ENCODE assay signal across 24 cellular contexts in genomic region chr7:132461043-132461592, GRCh38.
A peak's percentile ranks its signal among the peaks of the same experiment; 100 is the strongest.
DNase-seq lines count a peak whose midpoint lies in the region; ATAC-seq and TF ChIP-seq lines count a peak whose summit lies in the region.
"Had no signal": no experiment of that assay in that cellular context is flagged by ENCODE, and none has a peak within 500 bp of the region (broad histone marks: within the 10 kb centered on the region; RNA-seq: fewer than 3 reads in every experiment).

No MANE protein-coding gene starts in this region.

- H3K36me3 Mint-ChIP-seq in CD8-positive, alpha-beta T cell = no peaks in the 10 kb centered on the region
- no peaks in the 10 kb centered on the region for H3K36me3 Mint-ChIP-seq in activated CD8-positive, alpha-beta T cell treated with anti-CD3 and anti-CD28 coated beads for 36 hours (ENCODE audit: low read depth)
- H3K36me3 Mint-ChIP-seq in immature natural killer cell (no peaks in the 10 kb centered on the region), HFFc6 (ENCODE audit: low read depth) (no peaks in the 10 kb centered on the region)

- peak overlapping the region; percentile 66 for H3K27ac Mint-ChIP-seq in CD8-positive, alpha-beta T cell
- H3K27ac Mint-ChIP-seq in activated CD8-positive, alpha-beta T cell treated with anti-CD3 and anti-CD28 coated beads for 36 hours = peak overlapping the region; percentile 85
- H3K27ac Mint-ChIP-seq in immature natural killer cell (peak overlapping the region; percentile 75 to 88 (median 84)), HFFc6 (no peak overlapping the region)
- H3K27ac Mint-ChIP-seq: type B pancreatic cell had no signal

- TF ChIP-seq CTCF in CD8-positive, alpha-beta T cell (IDR thresholded peaks at IDR 0.05) = no peak
- TF ChIP-seq CTCF in activated CD8-positive, alpha-beta T cell treated with anti-CD3 and anti-CD28 coated beads for 36 hours (IDR thresholded peaks at IDR 0.05) = no peak
- TF ChIP-seq CTCF in HFFc6 (IDR thresholded peaks at IDR 0.05) = no peak

- H2AFZ ChIP-seq in GM23248 = no peak overlapping the region
- H2AFZ ChIP-seq: hepatocyte had no signal

- intact Hi-C loops in CD8-positive, alpha-beta T cell (cut with DNase I, micrococcal nuclease) = no loop called here
- intact Hi-C loops in activated CD8-positive, alpha-beta T cell treated with anti-CD3 and anti-CD28 coated beads for 36 hours (cut with micrococcal nuclease) = no loop called here

- H3K4me1 ChIP-seq in BLaER1 (peaks cover 32% of the 10 kb centered on the region), GM23248 (ENCODE audit: insufficient read depth) (no peaks in the 10 kb centered on the region)
- peaks cover 27% of the 10 kb centered on the region for H3K4me1 ChIP-seq in CD8-positive, alpha-beta T cell (ENCODE audit: insufficient read depth, low read length)
- H3K4me1 ChIP-seq: Caco-2 had no signal

- H3K4me3 Mint-ChIP-seq in CD8-positive, alpha-beta T cell = peak overlapping the region; percentile 8
- peak overlapping the region; percentile 1 for H3K4me3 Mint-ChIP-seq in activated CD8-positive, alpha-beta T cell treated with anti-CD3 and anti-CD28 coated beads for 36 hours
- H3K4me3 Mint-ChIP-seq in immature natural killer cell = peak overlapping the region; percentile 42 to 75 (median 60)
- H3K4me3 Mint-ChIP-seq in HFFc6 = no peak overlapping the region
- H3K4me3 Mint-ChIP-seq: type B pancreatic cell had no signal

- POLR2A ChIA-PET in CD8-positive, alpha-beta T cell (lab: Charles Lee) = interaction anchor here (0.9 kb wide), 1 partner anchor 12 kb away, joined by 4 read pairs; no protein-coding TSS in a partner anchor
- POLR2A ChIA-PET in activated CD8-positive, alpha-beta T cell treated with anti-CD3 and anti-CD28 coated beads for 36 hours (lab: Charles Lee) = interaction anchor here (0.9 to 1.0 kb wide), 2 partner anchors 24 to 25 kb away, joined by 3 to 5 read pairs; no protein-coding TSS in a partner anchor

- H3K36me3 ChIP-seq in BLaER1 (no peaks in the 10 kb centered on the region), GM23248 (ENCODE audit: low read depth) (no peaks in the 10 kb centered on the region)
- H3K36me3 ChIP-seq in CD8-positive, alpha-beta T cell (ENCODE audit: insufficient read depth, low read length) = no peaks in the 10 kb centered on the region
- H3K36me3 ChIP-seq: neutrophil had no signal

- H3K27ac ChIP-seq in BLaER1 (no peak overlapping the region), GM23248 (no peak overlapping the region)
- H3K27ac ChIP-seq in CD8-positive, alpha-beta T cell (ENCODE audit: low read depth, low read length) = peak overlapping the region; percentile 12
- H3K27ac ChIP-seq: epithelial cell of prostate, hepatocyte, neutrophil, SK-N-MC had no signal

- H3K4me1 Mint-ChIP-seq in CD8-positive, alpha-beta T cell (ENCODE audit: low read depth) = peaks cover 31% of the 10 kb centered on the region
- peaks cover 25% of the 10 kb centered on the region for H3K4me1 Mint-ChIP-seq in activated CD8-positive, alpha-beta T cell treated with anti-CD3 and anti-CD28 coated beads for 36 hours (ENCODE audit: low read depth)
- peaks cover 42 to 62% of the 10 kb centered on the region in 2 donors for H3K4me1 Mint-ChIP-seq in immature natural killer cell
- peaks cover 14% of the 10 kb centered on the region; the same call in 1 of the 2 replicates for H3K4me1 Mint-ChIP-seq in HFFc6 (ENCODE audit: low read depth)

- H4K20me1 ChIP-seq in BLaER1 (no peaks in the 10 kb centered on the region), GM23248 (ENCODE audit: insufficient read depth) (no peaks in the 10 kb centered on the region)

- in situ Hi-C loops in GM23248 (cut with MboI) = no loop called here

- H3F3A ChIP-seq in GM23248 (ENCODE audit: insufficient read depth) = no peaks in the 10 kb centered on the region

- no peak overlapping the region for H3K4me3 ChIP-seq in BLaER1
- H3K4me3 ChIP-seq in CD8-positive, alpha-beta T cell (ENCODE audit: low read depth, low read length) = no peak overlapping the region
- no peak overlapping the region for H3K4me3 ChIP-seq in GM23248
- H3K4me3 ChIP-seq: hepatocyte, mucosa of descending colon, SK-N-MC had no signal

- H3K9ac ChIP-seq in BLaER1 = no peak overlapping the region
- H3K9ac ChIP-seq in GM23248 = no peak overlapping the region

- no peaks in the 10 kb centered on the region for H3K27me3 Mint-ChIP-seq in CD8-positive, alpha-beta T cell (ENCODE audit: low read depth)
- H3K27me3 Mint-ChIP-seq in activated CD8-positive, alpha-beta T cell treated with anti-CD3 and anti-CD28 coated beads for 36 hours = no peaks in the 10 kb centered on the region
- H3K27me3 Mint-ChIP-seq in immature natural killer cell (ENCODE audit: low read depth in 3 of 3) = peaks cover 0 to 5% (median 1%) of the 10 kb centered on the region in 3 donors
- H3K27me3 Mint-ChIP-seq in HFFc6 (ENCODE audit: insufficient read depth) = peaks cover 19% of the 10 kb centered on the region

- H3K9me3 Mint-ChIP-seq in CD8-positive, alpha-beta T cell = no peaks in the 10 kb centered on the region
- H3K9me3 Mint-ChIP-seq in activated CD8-positive, alpha-beta T cell treated with anti-CD3 and anti-CD28 coated beads for 36 hours = no peaks in the 10 kb centered on the region
- H3K9me3 Mint-ChIP-seq in immature natural killer cell (peaks cover 0 to 1% (median 0%) of the 10 kb centered on the region in 6 donors), HFFc6 (no peaks in the 10 kb centered on the region)
- H3K9me3 Mint-ChIP-seq: type B pancreatic cell had no signal

- ATAC-seq in CD8-positive, alpha-beta T cell = peak; percentile 69
- ATAC-seq in activated CD8-positive, alpha-beta T cell treated with anti-CD3 and anti-CD28 coated beads for 36 hours = peak; percentile 89
- ATAC-seq: activated CD4-positive, CD25-positive, alpha-beta regulatory T cell treated with anti-CD3 and anti-CD28 coated beads, Interleukin-2, amount 50 U/mL, for 24 hours; mucosa of descending colon had no signal

- H3K4me2 ChIP-seq in BLaER1 (peak overlapping the region; percentile 15; the same call in 1 of the 2 replicates), GM23248 (ENCODE audit: unreplicated experiment) (no peak overlapping the region)
- H3K4me2 ChIP-seq: hepatocyte had no signal

- no peaks in the 10 kb centered on the region for H3K9me3 ChIP-seq in BLaER1
- no peaks in the 10 kb centered on the region for H3K9me3 ChIP-seq in CD8-positive, alpha-beta T cell (ENCODE audit: low read length)
- H3K9me3 ChIP-seq in GM23248 (ENCODE audit: low read depth) = no peaks in the 10 kb centered on the region
- H3K9me3 ChIP-seq: Caco-2, mucosa of descending colon, neutrophil had no signal

- no peak for DNase-seq in CD8-positive, alpha-beta T cell
- no peak for DNase-seq in activated CD8-positive, alpha-beta T cell treated with anti-CD3 and anti-CD28 coated beads for 36 hours
- peak; percentile 45 to 58 (median 58) for DNase-seq in immature natural killer cell
- no peak for DNase-seq in stimulated activated CD4-positive, alpha-beta T cell treated with anti-CD3 and anti-CD28 coated beads, Interleukin-1b, Interleukin-23, amount 100 ng/mL, for 48 hours
- no peak for DNase-seq in GM23248
- no peak for DNase-seq in HFFc6
- DNase-seq: amniotic stem cell; Caco-2; caudate nucleus; islet precursor cell; mucosa of descending colon; NCI-H1105; NCI-H2081 treated with DMSO at 0.1 percent for 48 hours; NCI-H446 treated with DMSO at 0.1 percent for 48 hours; NK-92 treated with Interleukin-12 subunit alpha and Interleukin-12 subunit beta, amount 100 ng/mL, for 24 hours; stimulated activated CD4-positive, alpha-beta T cell treated with anti-CD3 and anti-CD28 coated beads, Interleukin-2, amount 100 ng/mL, for 48 hours; T-helper 9 cell had no signal

- 41 to 58% methylated on average over 2 of the region's 2 CpGs for WGBS in GM23248 (ENCODE audit: low coverage in 1 of 2, low lambda C conversion rate in 2 of 2, missing lambda C conversion rate in 2 of 2), 2 experiments

- CTCF ChIA-PET in CD8-positive, alpha-beta T cell (lab: Charles Lee) = interaction anchor here (1.0 to 1.2 kb wide), 2 partner anchors 67 to 122 kb away, joined by 3 to 4 read pairs; no protein-coding TSS in a partner anchor
- CTCF ChIA-PET in activated CD8-positive, alpha-beta T cell treated with anti-CD3 and anti-CD28 coated beads for 36 hours (lab: Charles Lee) = interaction anchor here (0.7 to 1.4 kb wide), 2 partner anchors 67 to 89 kb away, joined by 3 to 4 read pairs; no protein-coding TSS in a partner anchor

- H3K27me3 ChIP-seq in BLaER1 (no peaks in the 10 kb centered on the region), GM23248 (replicated peaks; ENCODE audit: insufficient read depth) (peaks cover 8% of the 10 kb centered on the region; the same call in 1 of the 2 replicates)
- H3K27me3 ChIP-seq in CD8-positive, alpha-beta T cell (ENCODE audit: insufficient read depth, low read length) = no peaks in the 10 kb centered on the region
- H3K27me3 ChIP-seq: hepatocyte, neutrophil had no signal

- H3K79me2 ChIP-seq in GM23248 (ENCODE audit: insufficient read depth) = no peaks in the 10 kb centered on the region
- H3K79me2 ChIP-seq: hepatocyte had no signal

- H3K9me2 ChIP-seq in GM23248 (ENCODE audit: insufficient read depth) = no peaks in the 10 kb centered on the region

Comparison
In these comparisons a context has a peak if more than half of its experiments do, and no peak if none do; other contexts are left out.
1. DNase-seq: peak in immature natural killer cell (3 of 3); none in CD8-positive, alpha-beta T cell (0 of 7), activated CD8-positive, alpha-beta T cell treated with anti-CD3 and anti-CD28 coated beads for 36 hours (single experiment), stimulated activated CD4-positive, alpha-beta T cell treated with anti-CD3 and anti-CD28 coated beads, Interleukin-1b, Interleukin-23, amount 100 ng/mL, for 48 hours (single experiment), GM23248 (single experiment) and HFFc6 (single experiment).